Comparison of ENCODE assay signal across 2 cellular contexts in the genomic region with DNA sequence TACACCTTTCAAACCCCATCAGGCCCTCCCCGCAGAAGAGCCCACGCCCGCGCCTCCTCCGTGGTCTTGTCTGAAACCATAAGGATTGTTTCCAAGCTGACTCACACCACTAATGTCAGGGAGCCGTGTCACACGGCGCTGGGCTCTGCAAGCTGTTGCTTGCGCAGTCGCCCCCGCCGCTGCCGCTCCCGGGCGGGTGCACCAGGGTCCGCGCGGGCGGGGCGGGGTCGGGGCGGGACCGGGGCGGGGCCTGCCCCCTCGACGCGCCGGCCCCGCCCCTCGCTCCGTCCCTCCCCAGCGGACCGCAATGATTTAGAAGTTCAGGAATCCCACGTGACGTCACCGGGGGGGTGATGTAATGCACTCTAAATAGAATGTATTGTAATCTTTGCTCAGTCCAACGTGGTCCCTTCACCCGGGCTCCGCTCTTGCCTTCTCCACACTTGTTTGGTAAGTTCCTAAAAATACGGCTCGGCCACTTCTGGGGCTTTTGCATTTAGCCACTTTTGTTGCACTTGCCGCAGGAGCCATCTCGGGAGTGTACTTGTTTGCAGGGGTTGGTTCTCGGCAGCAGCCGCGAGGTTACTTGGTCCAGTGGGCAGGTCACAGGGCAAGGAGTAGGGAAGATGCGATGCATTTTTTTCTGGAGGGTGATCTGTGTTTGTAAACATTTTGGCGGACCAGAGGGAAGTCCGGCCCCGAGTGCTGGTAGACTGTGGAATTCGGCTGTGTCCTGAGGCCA.
TF ChIP-seq lines count a peak whose summit lies in the region.

No MANE protein-coding gene starts in this region.

TF ChIP-seq in HCT116, 20 proteins besides CTCF, POLR2A, EP300 and RAD21:
- TF ChIP-seq, protein P1, sequence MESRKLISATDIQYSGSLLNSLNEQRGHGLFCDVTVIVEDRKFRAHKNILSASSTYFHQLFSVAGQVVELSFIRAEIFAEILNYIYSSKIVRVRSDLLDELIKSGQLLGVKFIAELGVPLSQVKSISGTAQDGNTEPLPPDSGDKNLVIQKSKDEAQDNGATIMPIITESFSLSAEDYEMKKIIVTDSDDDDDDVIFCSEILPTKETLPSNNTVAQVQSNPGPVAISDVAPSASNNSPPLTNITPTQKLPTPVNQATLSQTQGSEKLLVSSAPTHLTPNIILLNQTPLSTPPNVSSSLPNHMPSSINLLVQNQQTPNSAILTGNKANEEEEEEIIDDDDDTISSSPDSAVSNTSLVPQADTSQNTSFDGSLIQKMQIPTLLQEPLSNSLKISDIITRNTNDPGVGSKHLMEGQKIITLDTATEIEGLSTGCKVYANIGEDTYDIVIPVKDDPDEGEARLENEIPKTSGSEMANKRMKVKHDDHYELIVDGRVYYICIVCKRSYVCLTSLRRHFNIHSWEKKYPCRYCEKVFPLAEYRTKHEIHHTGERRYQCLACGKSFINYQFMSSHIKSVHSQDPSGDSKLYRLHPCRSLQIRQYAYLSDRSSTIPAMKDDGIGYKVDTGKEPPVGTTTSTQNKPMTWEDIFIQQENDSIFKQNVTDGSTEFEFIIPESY (IDR thresholded peaks at IDR 0.05; ENCODE audit: extremely low read depth, insufficient replicate concordance, low read length): no peak
- peak; percentile 39; the same call in 1 of the 2 replicates for TF ChIP-seq CEBPB (IDR thresholded peaks at IDR 0.05; ENCODE audit: low read depth)
- TF ChIP-seq, protein P2, sequence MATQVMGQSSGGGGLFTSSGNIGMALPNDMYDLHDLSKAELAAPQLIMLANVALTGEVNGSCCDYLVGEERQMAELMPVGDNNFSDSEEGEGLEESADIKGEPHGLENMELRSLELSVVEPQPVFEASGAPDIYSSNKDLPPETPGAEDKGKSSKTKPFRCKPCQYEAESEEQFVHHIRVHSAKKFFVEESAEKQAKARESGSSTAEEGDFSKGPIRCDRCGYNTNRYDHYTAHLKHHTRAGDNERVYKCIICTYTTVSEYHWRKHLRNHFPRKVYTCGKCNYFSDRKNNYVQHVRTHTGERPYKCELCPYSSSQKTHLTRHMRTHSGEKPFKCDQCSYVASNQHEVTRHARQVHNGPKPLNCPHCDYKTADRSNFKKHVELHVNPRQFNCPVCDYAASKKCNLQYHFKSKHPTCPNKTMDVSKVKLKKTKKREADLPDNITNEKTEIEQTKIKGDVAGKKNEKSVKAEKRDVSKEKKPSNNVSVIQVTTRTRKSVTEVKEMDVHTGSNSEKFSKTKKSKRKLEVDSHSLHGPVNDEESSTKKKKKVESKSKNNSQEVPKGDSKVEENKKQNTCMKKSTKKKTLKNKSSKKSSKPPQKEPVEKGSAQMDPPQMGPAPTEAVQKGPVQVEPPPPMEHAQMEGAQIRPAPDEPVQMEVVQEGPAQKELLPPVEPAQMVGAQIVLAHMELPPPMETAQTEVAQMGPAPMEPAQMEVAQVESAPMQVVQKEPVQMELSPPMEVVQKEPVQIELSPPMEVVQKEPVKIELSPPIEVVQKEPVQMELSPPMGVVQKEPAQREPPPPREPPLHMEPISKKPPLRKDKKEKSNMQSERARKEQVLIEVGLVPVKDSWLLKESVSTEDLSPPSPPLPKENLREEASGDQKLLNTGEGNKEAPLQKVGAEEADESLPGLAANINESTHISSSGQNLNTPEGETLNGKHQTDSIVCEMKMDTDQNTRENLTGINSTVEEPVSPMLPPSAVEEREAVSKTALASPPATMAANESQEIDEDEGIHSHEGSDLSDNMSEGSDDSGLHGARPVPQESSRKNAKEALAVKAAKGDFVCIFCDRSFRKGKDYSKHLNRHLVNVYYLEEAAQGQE (IDR thresholded peaks at IDR 0.05; ENCODE audit: low read depth): no peak
- TF ChIP-seq JUND (IDR thresholded peaks at IDR 0.05): peak; percentile 33; the same call in 1 of the 2 replicates
- TF ChIP-seq FOSL1 (IDR thresholded peaks at IDR 0.05; ENCODE audit: low read depth): 0 out of 2 replicates have a peak, but pooled peaks have one; percentile 32
- no peak for TF ChIP-seq YY1 (IDR thresholded peaks at IDR 0.05; ENCODE audit: extremely low read depth, insufficient replicate concordance, low read depth, low read length)
- peak; percentile 56 for TF ChIP-seq EGR1 (IDR thresholded peaks at IDR 0.05; ENCODE audit: low read depth)
- TF ChIP-seq EZH2 (IDR thresholded peaks at IDR 0.05): no peak
- no peak for TF ChIP-seq EZH2phosphoT487 (IDR thresholded peaks at IDR 0.05; ENCODE audit: borderline replicate concordance)

TF ChIP-seq in HepG2, 621 proteins besides CTCF, POLR2A, EP300 and RAD21 (continued from another document):
- TF ChIP-seq, protein P3, sequence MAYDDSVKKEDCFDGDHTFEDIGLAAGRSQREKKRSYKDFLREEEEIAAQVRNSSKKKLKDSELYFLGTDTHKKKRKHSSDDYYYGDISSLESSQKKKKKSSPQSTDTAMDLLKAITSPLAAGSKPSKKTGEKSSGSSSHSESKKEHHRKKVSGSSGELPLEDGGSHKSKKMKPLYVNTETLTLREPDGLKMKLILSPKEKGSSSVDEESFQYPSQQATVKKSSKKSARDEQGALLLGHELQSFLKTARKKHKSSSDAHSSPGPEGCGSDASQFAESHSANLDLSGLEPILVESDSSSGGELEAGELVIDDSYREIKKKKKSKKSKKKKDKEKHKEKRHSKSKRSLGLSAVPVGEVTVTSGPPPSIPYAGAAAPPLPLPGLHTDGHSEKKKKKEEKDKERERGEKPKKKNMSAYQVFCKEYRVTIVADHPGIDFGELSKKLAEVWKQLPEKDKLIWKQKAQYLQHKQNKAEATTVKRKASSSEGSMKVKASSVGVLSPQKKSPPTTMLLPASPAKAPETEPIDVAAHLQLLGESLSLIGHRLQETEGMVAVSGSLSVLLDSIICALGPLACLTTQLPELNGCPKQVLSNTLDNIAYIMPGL (CRISPR knock-in tag; IDR thresholded peaks at IDR 0.05; ENCODE audit: borderline replicate concordance in 1 of 2, low read depth in 1 of 2): no peak
- TF ChIP-seq MEF2D (CRISPR knock-in tag; IDR thresholded peaks at IDR 0.05): no peak
- TF ChIP-seq EZH2 (conservative IDR thresholded peaks at IDR 0.05; ENCODE audit: low read depth, low read length): peak; percentile 79; the same call in 1 of the 2 replicates
- TF ChIP-seq CEBPB (IDR thresholded peaks at IDR 0.05; ENCODE audit: borderline replicate concordance, low read depth, low read length): peak; percentile 48; the same call in 1 of the 2 replicates
- TF ChIP-seq FOSL2 (CRISPR knock-in tag; IDR thresholded peaks at IDR 0.05): 0 out of 2 replicates have a peak, but pooled peaks have one; percentile 26
- no peak for TF ChIP-seq JDP2 (CRISPR knock-in tag; IDR thresholded peaks at IDR 0.05; ENCODE audit: borderline replicate concordance)
- TF ChIP-seq, protein P4, sequence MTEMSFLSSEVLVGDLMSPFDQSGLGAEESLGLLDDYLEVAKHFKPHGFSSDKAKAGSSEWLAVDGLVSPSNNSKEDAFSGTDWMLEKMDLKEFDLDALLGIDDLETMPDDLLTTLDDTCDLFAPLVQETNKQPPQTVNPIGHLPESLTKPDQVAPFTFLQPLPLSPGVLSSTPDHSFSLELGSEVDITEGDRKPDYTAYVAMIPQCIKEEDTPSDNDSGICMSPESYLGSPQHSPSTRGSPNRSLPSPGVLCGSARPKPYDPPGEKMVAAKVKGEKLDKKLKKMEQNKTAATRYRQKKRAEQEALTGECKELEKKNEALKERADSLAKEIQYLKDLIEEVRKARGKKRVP (CRISPR knock-in tag; IDR thresholded peaks at IDR 0.05): 0 out of 4 replicates have a peak, but pooled peaks of 1 of the 2 experiments have one; percentile 21
- TF ChIP-seq ZNF331 (CRISPR knock-in tag; IDR thresholded peaks at IDR 0.05): peak; percentile 88
- peak; percentile 97 for TF ChIP-seq CREB1 (IDR thresholded peaks at IDR 0.05)
- TF ChIP-seq CREB1 (CRISPR knock-in tag; IDR thresholded peaks at IDR 0.05): peak; percentile 68
- TF ChIP-seq NONO (IDR thresholded peaks at IDR 0.05): no peak
- no peak for TF ChIP-seq NONO (CRISPR knock-in tag; conservative IDR thresholded peaks at IDR 0.05)
- TF ChIP-seq, protein P5, sequence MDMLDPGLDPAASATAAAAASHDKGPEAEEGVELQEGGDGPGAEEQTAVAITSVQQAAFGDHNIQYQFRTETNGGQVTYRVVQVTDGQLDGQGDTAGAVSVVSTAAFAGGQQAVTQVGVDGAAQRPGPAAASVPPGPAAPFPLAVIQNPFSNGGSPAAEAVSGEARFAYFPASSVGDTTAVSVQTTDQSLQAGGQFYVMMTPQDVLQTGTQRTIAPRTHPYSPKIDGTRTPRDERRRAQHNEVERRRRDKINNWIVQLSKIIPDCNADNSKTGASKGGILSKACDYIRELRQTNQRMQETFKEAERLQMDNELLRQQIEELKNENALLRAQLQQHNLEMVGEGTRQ (IDR thresholded peaks at IDR 0.05; ENCODE audit: low read depth, low read length): no peak
- TF ChIP-seq, protein P5 (CRISPR knock-in tag; IDR thresholded peaks at IDR 0.05; ENCODE audit: borderline replicate concordance): no peak
- TF ChIP-seq, protein P6, sequence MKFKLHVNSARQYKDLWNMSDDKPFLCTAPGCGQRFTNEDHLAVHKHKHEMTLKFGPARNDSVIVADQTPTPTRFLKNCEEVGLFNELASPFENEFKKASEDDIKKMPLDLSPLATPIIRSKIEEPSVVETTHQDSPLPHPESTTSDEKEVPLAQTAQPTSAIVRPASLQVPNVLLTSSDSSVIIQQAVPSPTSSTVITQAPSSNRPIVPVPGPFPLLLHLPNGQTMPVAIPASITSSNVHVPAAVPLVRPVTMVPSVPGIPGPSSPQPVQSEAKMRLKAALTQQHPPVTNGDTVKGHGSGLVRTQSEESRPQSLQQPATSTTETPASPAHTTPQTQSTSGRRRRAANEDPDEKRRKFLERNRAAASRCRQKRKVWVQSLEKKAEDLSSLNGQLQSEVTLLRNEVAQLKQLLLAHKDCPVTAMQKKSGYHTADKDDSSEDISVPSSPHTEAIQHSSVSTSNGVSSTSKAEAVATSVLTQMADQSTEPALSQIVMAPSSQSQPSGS (CRISPR knock-in tag; IDR thresholded peaks at IDR 0.05): peak; percentile 33; the same call in 1 of the 2 replicates
- TF ChIP-seq, protein P7, sequence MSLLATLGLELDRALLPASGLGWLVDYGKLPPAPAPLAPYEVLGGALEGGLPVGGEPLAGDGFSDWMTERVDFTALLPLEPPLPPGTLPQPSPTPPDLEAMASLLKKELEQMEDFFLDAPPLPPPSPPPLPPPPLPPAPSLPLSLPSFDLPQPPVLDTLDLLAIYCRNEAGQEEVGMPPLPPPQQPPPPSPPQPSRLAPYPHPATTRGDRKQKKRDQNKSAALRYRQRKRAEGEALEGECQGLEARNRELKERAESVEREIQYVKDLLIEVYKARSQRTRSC (CRISPR knock-in tag; IDR thresholded peaks at IDR 0.05; ENCODE audit: low read depth): no peak
- TF ChIP-seq, protein P8, sequence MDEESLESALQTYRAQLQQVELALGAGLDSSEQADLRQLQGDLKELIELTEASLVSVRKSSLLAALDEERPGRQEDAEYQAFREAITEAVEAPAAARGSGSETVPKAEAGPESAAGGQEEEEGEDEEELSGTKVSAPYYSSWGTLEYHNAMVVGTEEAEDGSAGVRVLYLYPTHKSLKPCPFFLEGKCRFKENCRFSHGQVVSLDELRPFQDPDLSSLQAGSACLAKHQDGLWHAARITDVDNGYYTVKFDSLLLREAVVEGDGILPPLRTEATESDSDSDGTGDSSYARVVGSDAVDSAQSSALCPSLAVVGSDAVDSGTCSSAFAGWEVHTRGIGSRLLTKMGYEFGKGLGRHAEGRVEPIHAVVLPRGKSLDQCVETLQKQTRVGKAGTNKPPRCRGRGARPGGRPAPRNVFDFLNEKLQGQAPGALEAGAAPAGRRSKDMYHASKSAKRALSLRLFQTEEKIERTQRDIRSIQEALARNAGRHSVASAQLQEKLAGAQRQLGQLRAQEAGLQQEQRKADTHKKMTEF (CRISPR knock-in tag; IDR thresholded peaks at IDR 0.05): no peak
- no peak for TF ChIP-seq BHLHE40 (IDR thresholded peaks at IDR 0.05; ENCODE audit: low read length)
- TF ChIP-seq CREM (IDR thresholded peaks at IDR 0.05): peak; percentile 45; the same call in 1 of the 2 replicates
- no peak for TF ChIP-seq CREM (CRISPR knock-in tag; IDR thresholded peaks at IDR 0.05)
